ENCODE assay signal across 8 cellular contexts in genomic region chr1:109910963-109911798, GRCh38. TPM values are rescaled to one million over a fixed set of nuclear protein-coding genes. Genes with fewer than 3 reads are reported as not detected.
DNase-seq lines count a peak whose midpoint lies in the region; ATAC-seq and TF ChIP-seq lines count a peak whose summit lies in the region.

No MANE protein-coding gene starts in this region.

- H4K91ac ChIP-seq in IMR-90 (ENCODE audit: insufficient read depth, low read depth, low read length) = peak overlapping the region; percentile 90

- CTCF ChIA-PET in IMR-90 (lab: Yijun Ruan, JAX) = interaction anchor here (2.0 kb wide), 1 partner anchor 73 kb away, joined by 9 read pairs; the partner anchor contains the start of gene AHCYL1

- peaks cover 9% of the 10 kb centered on the region for H3K27me3 Mint-ChIP-seq in activated naive CD8-positive, alpha-beta T cell treated with anti-CD3 and anti-CD28 coated beads, Interleukin-2, amount 50 U/mL, for 24 hours

- H2AK5ac ChIP-seq in IMR-90 (ENCODE audit: low read depth, low read length) = peak overlapping the region; percentile 97

- H3K27me3 ChIP-seq in IMR-90 (ENCODE audit: control insufficient read depth, insufficient read depth, low read length) = no peaks in the 10 kb centered on the region; the same call in 1 of the 2 replicates
- peaks cover 67% of the 10 kb centered on the region for H3K27me3 ChIP-seq in iPS-20b (ENCODE audit: insufficient read depth, low read length)

- peak overlapping the region; percentile 66 for H2BK120ac ChIP-seq in IMR-90 (ENCODE audit: low read depth, low read length)

- no peak for TF ChIP-seq RAD21 in IMR-90 (IDR thresholded peaks at IDR 0.05; ENCODE audit: low read length)

- peak overlapping the region; percentile 92 for H3K4ac ChIP-seq in IMR-90 (ENCODE audit: low read depth, low read length)

- ATAC-seq in IMR-90 (ENCODE audit: low read depth) = 0 out of 2 replicates have a peak, but pooled peaks have one; percentile 1
- ATAC-seq in activated naive CD8-positive, alpha-beta T cell treated with anti-CD3 and anti-CD28 coated beads, Interleukin-2, amount 50 U/mL, for 24 hours = peak; percentile 18
- no peak for ATAC-seq in GM21825 (IDR thresholded peaks at IDR 0.05; ENCODE audit: unreplicated experiment)

- peak overlapping the region; percentile 92 for H2AFZ ChIP-seq in IMR-90 (replicated peaks; ENCODE audit: low read length, poor library complexity)

- H3K36me3 ChIP-seq in IMR-90 (ENCODE audit: control insufficient read depth, insufficient read depth, low read length) (peaks cover 17% of the 10 kb centered on the region), iPS-20b (ENCODE audit: insufficient read depth, low read depth, low read length) (no peaks in the 10 kb centered on the region)

- in situ Hi-C loops in IMR-90 (cut with MboI; ENCODE audit: low sequenced_read_pairs) = loop anchor here (10.0 to 25.0 kb wide), 2 partner anchors 124 to 266 kb away; no protein-coding TSS in a partner anchor

- DNase-seq in Daoy (ENCODE audit: low read depth) (peak; percentile 47), IMR-90 (no peak), NCI-H2107 (lab: John Stamatoyannopoulos, UW) (no peak), NCI-H524 (lab: John Stamatoyannopoulos, UW) (no peak)
- DNase-seq in activated naive CD8-positive, alpha-beta T cell treated with anti-CD3 and anti-CD28 coated beads, Interleukin-2, amount 50 U/mL, for 24 hours = peak; percentile 29
- DNase-seq in stimulated activated CD4-positive, alpha-beta T cell treated with anti-CD3 and anti-CD28 coated beads, TNF-alpha, amount 100 ng/mL, for 4 hours (ENCODE audit: low read depth in 3 of 3) = peak in 2 of 3 experiments; percentile 21 to 35

- peak overlapping the region; percentile 47 for H4K5ac ChIP-seq in IMR-90 (ENCODE audit: low read depth, low read length)

- BruUV-seq in IMR-90 (replicated peaks; lab: Mats Ljungman, UMichigan) = no TSS peak

- 0% methylated on average over 9 of the region's 70 CpGs; no CpG with 5 or more reads in 1 of the 2 experiments for WGBS in IMR-90 (ENCODE audit: extremely low coverage in 2 of 2, insufficient read length in 1 of 2), 2 experiments

- H4K8ac ChIP-seq in IMR-90 (ENCODE audit: low read depth in 2 of 2, low read length in 2 of 2) = peak overlapping the region; percentile 88 to 92; a peak in 3 of 4 replicates

- H3K18ac ChIP-seq in IMR-90 (ENCODE audit: low read depth, low read length) = peak overlapping the region; percentile 95

- H3K4me3 Mint-ChIP-seq in activated naive CD8-positive, alpha-beta T cell treated with anti-CD3 and anti-CD28 coated beads, Interleukin-2, amount 50 U/mL, for 24 hours = peak overlapping the region; percentile 86

- H2BK5ac ChIP-seq in IMR-90 (ENCODE audit: low read depth, low read length, poor library complexity, severe bottlenecking) = peak overlapping the region; percentile 63

- H3K4me1 ChIP-seq in IMR-90 (ENCODE audit: control insufficient read depth, insufficient read depth, low read length) (peaks cover 25% of the 10 kb centered on the region), iPS-20b (ENCODE audit: insufficient read depth, low read length) (peaks cover 12% of the 10 kb centered on the region; the same call in 1 of the 2 replicates)

- H2BK20ac ChIP-seq in IMR-90 (ENCODE audit: low read depth, low read length) = peak overlapping the region; percentile 22; the same call in 1 of the 2 replicates

- peak overlapping the region; percentile 88 for H3K14ac ChIP-seq in IMR-90 (replicated peaks; ENCODE audit: low read depth, low read length)

- H3K27ac ChIP-seq in IMR-90 (ENCODE audit: insufficient read depth, low read length) (peak overlapping the region; percentile 85), iPS-20b (ENCODE audit: low read length) (no peak overlapping the region)

- H3K79me1 ChIP-seq in IMR-90 (ENCODE audit: low read depth in 1 of 2, low read length in 2 of 2) = peaks cover 20 to 60% of the 10 kb centered on the region in 2 experiments; a peak in 3 of 4 replicates

- peaks cover 32% of the 10 kb centered on the region for H3K9me1 ChIP-seq in IMR-90 (ENCODE audit: insufficient read depth, low read length)

- peak overlapping the region; percentile 28; the same call in 2 of the 3 replicates for H2BK15ac ChIP-seq in IMR-90 (ENCODE audit: low read depth, low read length)

- POLR2A ChIA-PET in IMR-90 (lab: Charles Lee; ENCODE audit: unreplicated experiment) = interaction anchor here (0.7 kb wide), 1 partner anchor 89 kb away, joined by 3 read pairs; no protein-coding TSS in a partner anchor

- peaks cover 61% of the 10 kb centered on the region for H3K4me1 Mint-ChIP-seq in activated naive CD8-positive, alpha-beta T cell treated with anti-CD3 and anti-CD28 coated beads, Interleukin-2, amount 50 U/mL, for 24 hours

- H3K56ac ChIP-seq in IMR-90 (ENCODE audit: extremely low read depth, insufficient read depth, low read length) = peak overlapping the region; percentile 89; the same call in 1 of the 2 replicates

- H3K4me3 ChIP-seq in IMR-90 (ENCODE audit: insufficient read depth, low read depth, low read length) (peak overlapping the region; percentile 98), iPS-20b (ENCODE audit: low read length) (peak overlapping the region; percentile 74)

- H2AK9ac ChIP-seq in IMR-90 (replicated peaks; ENCODE audit: low read depth, low read length, poor library complexity) = peak overlapping the region; percentile 94

- intact Hi-C loops in IMR-90 (cut with micrococcal nuclease) = loop anchor here (1.0 to 5.0 kb wide), 4 partner anchors 34 to 364 kb away; partner anchors contain the start of genes AHCYL1 and GNAI3

- TF ChIP-seq CTCF in IMR-90 (conservative IDR thresholded peaks at IDR 0.05; ENCODE audit: low read depth, low read length) = no peak

- no peaks in the 10 kb centered on the region for H3K9me3 ChIP-seq in IMR-90 (ENCODE audit: control insufficient read depth, insufficient read depth, low read length)
- no peaks in the 10 kb centered on the region for H3K9me3 ChIP-seq in iPS-20b (ENCODE audit: insufficient read depth, low read depth, low read length)

- H4K20me1 ChIP-seq in IMR-90 (ENCODE audit: insufficient read depth, low read length) = peaks cover 45% of the 10 kb centered on the region

- peak overlapping the region; percentile 97 for H3K23ac ChIP-seq in IMR-90 (ENCODE audit: low read depth, low read length)

- dilution Hi-C loops in IMR-90 (cut with HindIII; ENCODE audit: low sequenced_read_pairs, unreplicated experiment) = no loop called here

- peak overlapping the region; percentile 81 for H3K4me2 ChIP-seq in IMR-90 (ENCODE audit: low read depth, low read length)

- no peak for TF ChIP-seq POLR2A in IMR-90 (IDR thresholded peaks at IDR 0.05; ENCODE audit: low read depth, low read length)

- peaks cover 23% of the 10 kb centered on the region for H3K36me3 Mint-ChIP-seq in activated naive CD8-positive, alpha-beta T cell treated with anti-CD3 and anti-CD28 coated beads, Interleukin-2, amount 50 U/mL, for 24 hours (ENCODE audit: low read depth)

- peaks cover 4% of the 10 kb centered on the region for H3K9me3 Mint-ChIP-seq in activated naive CD8-positive, alpha-beta T cell treated with anti-CD3 and anti-CD28 coated beads, Interleukin-2, amount 50 U/mL, for 24 hours

- peak overlapping the region; percentile 91 for H3K27ac Mint-ChIP-seq in activated naive CD8-positive, alpha-beta T cell treated with anti-CD3 and anti-CD28 coated beads, Interleukin-2, amount 50 U/mL, for 24 hours

- H3K9ac ChIP-seq in IMR-90 (ENCODE audit: low read depth, low read length) (peak overlapping the region; percentile 92), iPS-20b (ENCODE audit: low read depth, low read length) (peak overlapping the region; percentile 34; the same call in 1 of the 2 replicates)

TF ChIP-seq in IMR-90, 13 proteins besides CTCF, POLR2A, EP300 and RAD21:
- TF ChIP-seq ELK1 (IDR thresholded peaks at IDR 0.05; ENCODE audit: borderline replicate concordance, low read depth, low read length) (no peak), RFX5 (IDR thresholded peaks at IDR 0.05; ENCODE audit: low read depth, low read length) (no peak), CHD1 (IDR thresholded peaks at IDR 0.05; ENCODE audit: low read depth, low read length) (no peak), MAFK (IDR thresholded peaks at IDR 0.05; ENCODE audit: low read depth, low read length) (no peak), CEBPB (IDR thresholded peaks at IDR 0.05; ENCODE audit: low read depth, low read length) (no peak), NFE2L2 (IDR thresholded peaks at IDR 0.05; ENCODE audit: low read depth, low read length) (no peak), RCOR1 (IDR thresholded peaks at IDR 0.05; ENCODE audit: insufficient replicate concordance, low read length) (no peak), FOS (IDR thresholded peaks at IDR 0.05; ENCODE audit: low read depth, low read length) (no peak), MXI1 (IDR thresholded peaks at IDR 0.05; ENCODE audit: borderline replicate concordance, low read depth, low read length) (no peak), MAZ (IDR thresholded peaks at IDR 0.05; ENCODE audit: borderline replicate concordance, low read depth, low read length) (no peak)
TF ChIP-seq in IMR-90: peak in this region for 0.

RNA-seq across cellular contexts. Expression of gene CSF1, which starts 0.5 kb away (rescaled TPM):
- 12.9 and 23.2 TPM in 2 replicates for total RNA-seq in Daoy (2014; rRNA removed; shearing (Covaris generic))
- 9.4 and 14.3 TPM in 2 replicates for total RNA-seq in IMR-90 (2012; rRNA removed)
- polyA plus RNA-seq in IMR-90 (2012; rRNA removed) = 22.0 and 25.6 TPM in 2 replicates
- polyA plus RNA-seq in IMR-90 (2012; cell fraction: cytosol; rRNA removed) = 19.2 and 30.9 TPM in 2 replicates
- 26.9 and 32.7 TPM in 2 replicates for polyA plus RNA-seq in IMR-90 (2012; cell fraction: nucleus; rRNA removed; ENCODE audit: low replicate concordance)

Comparison
In these comparisons a context has a peak if more than half of its experiments do, and no peak if none do; other contexts are left out.
1. DNase-seq: peak in Daoy (single experiment), activated naive CD8-positive, alpha-beta T cell treated with anti-CD3 and anti-CD28 coated beads, Interleukin-2, amount 50 U/mL, for 24 hours (single experiment) and stimulated activated CD4-positive, alpha-beta T cell treated with anti-CD3 and anti-CD28 coated beads, TNF-alpha, amount 100 ng/mL, for 4 hours (2 of 3); none in IMR-90 (single experiment), NCI-H2107 (single experiment) and NCI-H524 (0 of 2).